ENCODE assay signal across 24 cellular contexts in the genomic region with DNA sequence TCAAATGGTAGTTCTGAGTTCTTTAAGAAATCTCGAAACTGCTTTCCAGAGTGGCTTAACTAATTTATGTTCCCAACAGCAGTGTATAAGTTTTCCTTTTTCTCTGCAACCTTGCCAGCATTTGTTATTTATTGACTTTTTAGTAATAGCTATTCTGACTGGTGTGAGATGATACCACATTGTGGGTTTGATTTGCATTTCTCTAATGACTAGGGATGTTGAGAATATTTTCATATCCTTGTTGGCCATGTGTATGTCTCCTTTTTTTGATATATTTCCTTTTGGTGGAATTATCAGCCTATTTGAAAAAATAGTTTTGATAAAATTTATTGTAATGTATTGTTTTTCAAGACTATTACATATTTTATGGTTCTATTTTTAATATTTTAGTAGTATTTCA.
A peak's percentile ranks its signal among the peaks of the same experiment; 100 is the strongest.
DNase-seq lines count a peak whose midpoint lies in the region; ATAC-seq and FAIRE-seq lines count a peak whose summit lies in the region.
"Had no signal": no experiment of that assay in that cellular context is flagged by ENCODE, and none has a peak within 500 bp of the region (broad histone marks: within the 10 kb centered on the region; RNA-seq: fewer than 3 reads in every experiment).

No MANE protein-coding gene starts in this region.

- intact Hi-C loops in head of caudate nucleus (cut with DNase I): no loop called here

- in situ Hi-C loops in G401 (cut with HindIII; ENCODE audit: low sequenced_read_pairs): no loop called here

- ATAC-seq in GM18870 (IDR thresholded peaks at IDR 0.05; ENCODE audit: unreplicated experiment): peak; percentile 63

- peak; percentile 42 for FAIRE-seq in frontal cortex (lab: Jason Lieb, UNC)
- FAIRE-seq: G401.6, GM12891 had no signal

- DNase-seq in NCI-H526 (lab: John Stamatoyannopoulos, UW) (peak; percentile 52 to 67), frontal cortex (ENCODE audit: low spot score in 2 of 2) (no peak), G401 (ENCODE audit: low spot score) (no peak), head of caudate nucleus (no peak), NCI-H2107 (lab: John Stamatoyannopoulos, UW) (no peak), activated gamma-delta T cell treated with Interleukin-2 at 50 U/mL for 16 hours (no peak)
- DNase-seq: 8988T; ACHN; BE2C; C1 segment of cervical spinal cord; CD4-positive, alpha-beta memory T cell; CD4-positive, CD25-positive, alpha-beta regulatory T cell; CD8-positive, alpha-beta memory T cell; COR-L47; DMS 273 treated with DMSO at 0.1 percent for 48 hours; DMS153; DMS53; DMS79; DND-41; EL; GF-D8 had no signal

Comparison
In these comparisons a context has a peak if more than half of its experiments do, and no peak if none do; other contexts are left out.
1. DNase-seq: peak in NCI-H526 (2 of 2); none in frontal cortex (0 of 2), G401 (single experiment), head of caudate nucleus (0 of 42), NCI-H2107 (single experiment) and activated gamma-delta T cell treated with Interleukin-2 at 50 U/mL for 16 hours (single experiment).